25 cellular contexts compared by ENCODE assay signal in the genomic region with DNA sequence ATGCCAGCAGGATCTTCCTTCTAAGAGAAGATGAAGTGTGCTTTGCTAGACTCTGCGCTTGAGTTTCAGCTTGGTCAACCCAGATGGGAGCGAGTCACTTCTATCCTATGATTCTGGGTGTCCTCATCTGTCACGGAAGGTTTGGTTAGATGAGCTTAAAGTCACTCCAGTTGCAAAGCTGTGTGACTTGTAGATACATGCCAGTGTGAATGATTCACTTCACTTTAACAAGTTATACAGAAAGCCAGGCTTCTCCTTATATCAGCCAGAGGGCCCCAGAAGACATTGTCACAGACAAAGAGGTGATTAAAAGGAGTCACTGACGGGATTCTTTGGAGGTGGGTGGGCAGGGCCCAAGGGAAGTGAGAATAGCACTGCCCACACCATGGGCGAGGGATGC.
"Had no signal": no experiment of that assay in that cellular context is flagged by ENCODE, and none has a peak within 500 bp of the region (broad histone marks: within the 10 kb centered on the region; RNA-seq: fewer than 3 reads in every experiment).

No MANE protein-coding gene starts in this region.

- H3K9me3 ChIP-seq: esophagus squamous epithelium, lower lobe of right lung, mucosa of descending colon, prostate gland, right atrium auricular region, suprapubic skin, transverse colon, upper lobe of right lung, uterus had no signal

- H3K36me3 Mint-ChIP-seq: memory B cell; mesothelial cell of epicardium; naive B cell; natural killer cell treated with Interleukin-12 subunit alpha and Interleukin-12 subunit beta and Interleukin-15 and Interleukin-18, amount 100 ng/mL, for 72 hours had no signal

- H3K4me3 ChIP-seq: esophagus squamous epithelium, lower lobe of right lung, mucosa of descending colon, prostate gland, right atrium auricular region, suprapubic skin, transverse colon, upper lobe of right lung, uterus had no signal

- H3K27me3 ChIP-seq: right atrium auricular region, upper lobe of right lung had no signal

- H3K36me3 ChIP-seq: esophagus squamous epithelium, lower lobe of right lung, prostate gland, right atrium auricular region, suprapubic skin, transverse colon, upper lobe of right lung, uterus had no signal

- FAIRE-seq: colon, frontal cortex, keratinocyte had no signal

- H3K4me3 Mint-ChIP-seq: endodermal cell; memory B cell; mesothelial cell of epicardium; naive B cell; natural killer cell treated with Interleukin-12 subunit alpha and Interleukin-12 subunit beta and Interleukin-15 and Interleukin-18, amount 100 ng/mL, for 72 hours; neural crest cell; stimulated activated naive CD8-positive, alpha-beta T cell treated with anti-CD3 and anti-CD28 coated beads, Interleukin-15, amount 100 ng/mL, for 72 hours had no signal

- H3K27ac Mint-ChIP-seq: endodermal cell; memory B cell; mesothelial cell of epicardium; naive B cell; natural killer cell treated with Interleukin-12 subunit alpha and Interleukin-12 subunit beta and Interleukin-15 and Interleukin-18, amount 100 ng/mL, for 72 hours; stimulated activated naive CD8-positive, alpha-beta T cell treated with anti-CD3 and anti-CD28 coated beads, Interleukin-15, amount 100 ng/mL, for 72 hours had no signal

- ATAC-seq: left ventricle myocardium superior; lower lobe of right lung; mucosa of descending colon; sciatic nerve; stimulated activated naive CD8-positive, alpha-beta T cell treated with anti-CD3 and anti-CD28 coated beads, Interleukin-15, amount 100 ng/mL, for 72 hours; upper lobe of right lung had no signal

- H3K27ac ChIP-seq: esophagus squamous epithelium, lower lobe of right lung, prostate gland, right atrium auricular region, suprapubic skin, transverse colon, upper lobe of right lung, uterus had no signal

- H3K9me3 Mint-ChIP-seq: memory B cell; mesothelial cell of epicardium; natural killer cell treated with Interleukin-12 subunit alpha and Interleukin-12 subunit beta and Interleukin-15 and Interleukin-18, amount 100 ng/mL, for 72 hours; neural crest cell had no signal

- H3K4me1 Mint-ChIP-seq: endodermal cell, mesothelial cell of epicardium, naive B cell, neural crest cell had no signal

- DNase-seq: effector CD8-positive, alpha-beta T cell; endodermal cell; esophagus squamous epithelium; left ventricle myocardium superior; lower lobe of right lung; mucosa of descending colon; naive B cell; stimulated activated CD4-positive, alpha-beta T cell treated with anti-CD3 and anti-CD28 coated beads, Interleukin-2, amount 100 ng/mL, for 24 hours; stimulated activated CD4-positive, alpha-beta T cell treated with anti-CD3 and anti-CD28 coated beads, Interleukin-4, amount 100 ng/mL, for 4 hours; stimulated activated naive CD4-positive, alpha-beta T cell; stimulated activated naive CD8-positive, alpha-beta T cell treated with anti-CD3 and anti-CD28 coated beads, Interleukin-15, amount 100 ng/mL, for 72 hours; transverse colon; upper lobe of right lung; uterus had no signal

- H3K4me1 ChIP-seq: esophagus squamous epithelium, lower lobe of right lung, prostate gland, right atrium auricular region, suprapubic skin, transverse colon, upper lobe of right lung, uterus had no signal
